ENCODE assay signal across 11 cellular contexts in genomic region chr3:182740710-182741109, GRCh38. TPM values are rescaled to one million over a fixed set of nuclear protein-coding genes. Genes with fewer than 3 reads are reported as not detected.
A peak's percentile ranks its signal among the peaks of the same experiment; 100 is the strongest.
DNase-seq lines count a peak whose midpoint lies in the region; ATAC-seq and TF ChIP-seq lines count a peak whose summit lies in the region.
"Had no signal": no experiment of that assay in that cellular context is flagged by ENCODE, and none has a peak within 500 bp of the region (broad histone marks: within the 10 kb centered on the region; RNA-seq: fewer than 3 reads in every experiment).

No MANE protein-coding gene starts in this region.

- peak in 1 of 4 donors; percentile 28 for TF ChIP-seq POLR2A in stomach (IDR thresholded peaks at IDR 0.05)

- H3K4me3 Mint-ChIP-seq in glutamatergic neuron (ENCODE audit: unreplicated experiment): peak overlapping the region; percentile 63
- H3K4me3 Mint-ChIP-seq: activated T-cell treated with anti-CD3 and anti-CD28 coated beads, Interleukin-2, amount 50 U/mL, for 72 hours; IgD-negative memory B cell; naive thymus-derived CD8-positive, alpha-beta T cell had no signal

- in situ Hi-C loops in G401 (cut with HindIII; ENCODE audit: low sequenced_read_pairs): no loop called here

- H3K4me3 ChIP-seq in stomach: no peak overlapping the region

- H3K36me3 ChIP-seq in stomach: no peaks in the 10 kb centered on the region

- 21 to 41% (median 32%) methylated on average over 6 of the region's 6 CpGs for WGBS in stomach, 5 donors

- H3K4me1 ChIP-seq in stomach: peaks cover 0 to 17% (median 9%) of the 10 kb centered on the region in 4 donors

- H3K36me3 Mint-ChIP-seq in glutamatergic neuron (ENCODE audit: unreplicated experiment): no peaks in the 10 kb centered on the region
- H3K36me3 Mint-ChIP-seq: IgD-negative memory B cell had no signal

- peak overlapping the region; percentile 75 for H3K27ac Mint-ChIP-seq in glutamatergic neuron (ENCODE audit: unreplicated experiment)
- H3K27ac Mint-ChIP-seq: activated T-cell treated with anti-CD3 and anti-CD28 coated beads, Interleukin-2, amount 50 U/mL, for 72 hours had no signal

- no peaks in the 10 kb centered on the region for H3K9me3 Mint-ChIP-seq in glutamatergic neuron (ENCODE audit: unreplicated experiment)
- H3K9me3 Mint-ChIP-seq: activated T-cell treated with anti-CD3 and anti-CD28 coated beads, Interleukin-2, amount 50 U/mL, for 72 hours; IgD-negative memory B cell; naive thymus-derived CD8-positive, alpha-beta T cell had no signal

- H3K27me3 ChIP-seq in stomach: no peaks in the 10 kb centered on the region

- TF ChIP-seq CTCF in glutamatergic neuron (IDR thresholded peaks at IDR 0.05; ENCODE audit: partially characterized antibody, unreplicated experiment): no peak
- TF ChIP-seq CTCF in stomach (IDR thresholded peaks at IDR 0.05): no peak

- no peak for ATAC-seq in HG03095 (IDR thresholded peaks at IDR 0.05; ENCODE audit: unreplicated experiment)
- ATAC-seq: activated T-cell treated with anti-CD3 and anti-CD28 coated beads, Interleukin-2, amount 50 U/mL, for 72 hours; naive thymus-derived CD8-positive, alpha-beta T cell had no signal

- H3K9me3 ChIP-seq in stomach: no peaks in the 10 kb centered on the region

- TF ChIP-seq EP300 in stomach (IDR thresholded peaks at IDR 0.05): no peak

- no peaks in the 10 kb centered on the region for H3K27me3 Mint-ChIP-seq in glutamatergic neuron (ENCODE audit: unreplicated experiment)

- DNase-seq in HK-2 (ENCODE audit: unreplicated experiment) (peak; percentile 41), RKO (ENCODE audit: low spot score) (peak; percentile 3), glutamatergic neuron (peak; percentile 19), stomach (peak; percentile 62), G401 (ENCODE audit: low spot score) (no peak), NCI-H1436 (lab: John Stamatoyannopoulos, UW) (no peak)
- DNase-seq: activated T-cell treated with anti-CD3 and anti-CD28 coated beads, Interleukin-2, amount 50 U/mL, for 72 hours; naive thymus-derived CD8-positive, alpha-beta T cell; stimulated activated CD4-positive, alpha-beta T cell treated with anti-CD3 and anti-CD28 coated beads, Interleukin-1b, Interleukin-23, amount 100 ng/mL, for 48 hours had no signal

- peak overlapping the region in 4 of 5 donors; percentile 77 to 85 (median 80) for H3K27ac ChIP-seq in stomach

- peaks cover 22% of the 10 kb centered on the region for H3K4me1 Mint-ChIP-seq in glutamatergic neuron (ENCODE audit: low read depth, unreplicated experiment)
- H3K4me1 Mint-ChIP-seq: IgD-negative memory B cell had no signal

- intact Hi-C loops in stomach (cut with DNase I; ENCODE audit: low total_unique reads): no loop called here

RNA-seq across cellular contexts. Expression of gene ATP11B, which starts 52.6 kb away (rescaled TPM):
- total RNA-seq in glutamatergic neuron (ENCODE audit: unreplicated experiment) (36.2 TPM), stomach (100 to 1,000 TPM in 4 of 5 donors, 10 to 100 TPM in 1; 83.0 to 449 (median 167) TPM)
- 10 to 100 TPM in 2 of 3 donors, 1 to 10 TPM in 1; 9.6 to 12.2 (median 10.2) TPM for polyA plus RNA-seq in stomach
- total RNA-seq in G401 (2014; rRNA removed; shearing (Covaris generic)): 29.8 and 48.5 TPM in 2 replicates

Comparison
In these comparisons a context has a peak if more than half of its experiments do, and no peak if none do; other contexts are left out.
1. DNase-seq: peak in HK-2 (single experiment), RKO (single experiment), glutamatergic neuron (single experiment) and stomach (single experiment); none in G401 (single experiment) and NCI-H1436 (single experiment).